In genomic region chr14:99524091-99524661, GRCh38 we compare ENCODE assay signal across 12 cellular contexts. TPM values are rescaled to one million over a fixed set of nuclear protein-coding genes. Genes with fewer than 3 reads are reported as not detected.
A peak's percentile ranks its signal among the peaks of the same experiment; 100 is the strongest.
DNase-seq lines count a peak whose midpoint lies in the region; ATAC-seq and TF ChIP-seq lines count a peak whose summit lies in the region.
"Had no signal": no experiment of that assay in that cellular context is flagged by ENCODE, and none has a peak within 500 bp of the region (broad histone marks: within the 10 kb centered on the region; RNA-seq: fewer than 3 reads in every experiment).

No MANE protein-coding gene starts in this region.

- H3K27ac Mint-ChIP-seq in neural crest cell (ENCODE audit: unreplicated experiment) = peak overlapping the region; percentile 62

- peaks cover 4% of the 10 kb centered on the region for H3K27me3 Mint-ChIP-seq in neural crest cell (ENCODE audit: low read depth)
- H3K27me3 Mint-ChIP-seq: activated naive CD8-positive, alpha-beta T cell had no signal

- H3K36me3 Mint-ChIP-seq in neural crest cell (ENCODE audit: low read depth) = no peaks in the 10 kb centered on the region
- H3K36me3 Mint-ChIP-seq: activated naive CD8-positive, alpha-beta T cell had no signal

- H3K4me3 Mint-ChIP-seq in neural crest cell = no peak overlapping the region
- H3K4me3 Mint-ChIP-seq: activated naive CD8-positive, alpha-beta T cell had no signal

- no peak for TF ChIP-seq CTCF in fibroblast of villous mesenchyme (IDR thresholded peaks at IDR 0.05; ENCODE audit: insufficient read depth, low read depth, low read length)
- TF ChIP-seq CTCF in neural crest cell (conservative IDR thresholded peaks at IDR 0.05) = no peak

- peaks cover 35% of the 10 kb centered on the region for H3K4me1 Mint-ChIP-seq in neural crest cell

- ATAC-seq in GM18519 (IDR thresholded peaks at IDR 0.05; ENCODE audit: low FRiP score, unreplicated experiment) = no peak

- H3K4me3 ChIP-seq in fibroblast of villous mesenchyme (ENCODE audit: low read depth, low read length) = no peak overlapping the region
- H3K4me3 ChIP-seq: dorsolateral prefrontal cortex, PC-9 had no signal

- peak; percentile 66 for DNase-seq in COR-L47 (lab: John Stamatoyannopoulos, UW)
- peak; percentile 85 for DNase-seq in NCI-H69 (lab: John Stamatoyannopoulos, UW)
- peak; percentile 27 for DNase-seq in fibroblast of villous mesenchyme (ENCODE audit: low read depth)
- DNase-seq in neural crest cell (ENCODE audit: low read depth, low spot score) = no peak
- no peak for DNase-seq in NCI-H2107 treated with DMSO at 0.1 percent for 48 hours (lab: John Stamatoyannopoulos, UW; ENCODE audit: unreplicated experiment)
- DNase-seq in HCEC 1CT = no peak
- no peak for DNase-seq in NCI-H128 (lab: John Stamatoyannopoulos, UW; ENCODE audit: unreplicated experiment)
- DNase-seq: dorsolateral prefrontal cortex, NCI-H1092, PC-9 had no signal

- no peaks in the 10 kb centered on the region for H3K9me3 Mint-ChIP-seq in neural crest cell

RNA-seq across cellular contexts. Expression of gene CCNK, which starts 43.0 kb away (rescaled TPM):
- total RNA-seq in fibroblast of villous mesenchyme (20.9 and 38.4 TPM in 2 replicates), neural crest cell (69.6 and 71.8 TPM in 2 replicates)

RNA-seq across cellular contexts. Expression of gene SETD3, which starts 43.5 kb away (rescaled TPM):
- total RNA-seq in fibroblast of villous mesenchyme (44.1 and 57.0 TPM in 2 replicates), neural crest cell (33.1 and 36.1 TPM in 2 replicates)

Comparison
In these comparisons a context has a peak if more than half of its experiments do, and no peak if none do; other contexts are left out.
1. DNase-seq: peak in COR-L47 (single experiment), NCI-H69 (single experiment) and fibroblast of villous mesenchyme (single experiment); none in neural crest cell (single experiment), NCI-H2107 treated with DMSO at 0.1 percent for 48 hours (single experiment), HCEC 1CT (single experiment) and NCI-H128 (single experiment).